ENCODE assay signal across 1 cellular context in the genomic region with DNA sequence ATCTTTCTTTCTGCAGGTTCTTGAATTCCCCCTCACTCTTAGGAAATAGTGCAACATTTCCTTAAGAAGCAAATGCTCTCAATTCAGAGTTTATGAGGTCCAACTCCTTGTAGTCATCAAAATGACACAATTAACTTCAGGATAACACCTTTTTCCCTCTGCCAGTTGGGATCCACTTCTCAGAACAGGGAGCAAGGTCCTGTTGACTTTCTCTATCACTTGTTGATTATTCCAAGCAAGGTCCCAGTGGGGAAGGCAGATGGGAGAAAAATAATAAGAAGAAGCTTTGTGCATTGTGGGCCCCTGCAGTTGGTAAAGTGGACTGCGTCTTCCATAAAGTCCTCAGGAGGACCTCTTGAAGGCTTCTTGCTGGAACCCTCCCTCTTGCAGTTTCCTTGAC.
A peak's percentile ranks its signal among the peaks of the same experiment; 100 is the strongest.
TF ChIP-seq lines count a peak whose summit lies in the region.

No MANE protein-coding gene starts in this region.

TF ChIP-seq in HepG2, 621 proteins besides CTCF, POLR2A, EP300 and RAD21 (continued from another document):
- peak; percentile 81; the same call in 1 of the 2 replicates for TF ChIP-seq AHDC1 (CRISPR knock-in tag; IDR thresholded peaks at IDR 0.05; ENCODE audit: borderline replicate concordance)
- peak; percentile 33; the same call in 1 of the 2 replicates for TF ChIP-seq ZMYM4 (CRISPR knock-in tag; IDR thresholded peaks at IDR 0.05)
- no peak for TF ChIP-seq ZNF597 (CRISPR knock-in tag; IDR thresholded peaks at IDR 0.05)
- no peak for TF ChIP-seq ZNF616 (CRISPR knock-in tag; IDR thresholded peaks at IDR 0.05; ENCODE audit: low read depth)
- TF ChIP-seq SP1 (IDR thresholded peaks at IDR 0.05), result no peak
- TF ChIP-seq SP1 (CRISPR knock-in tag; IDR thresholded peaks at IDR 0.05), result no peak
- TF ChIP-seq, protein P1, sequence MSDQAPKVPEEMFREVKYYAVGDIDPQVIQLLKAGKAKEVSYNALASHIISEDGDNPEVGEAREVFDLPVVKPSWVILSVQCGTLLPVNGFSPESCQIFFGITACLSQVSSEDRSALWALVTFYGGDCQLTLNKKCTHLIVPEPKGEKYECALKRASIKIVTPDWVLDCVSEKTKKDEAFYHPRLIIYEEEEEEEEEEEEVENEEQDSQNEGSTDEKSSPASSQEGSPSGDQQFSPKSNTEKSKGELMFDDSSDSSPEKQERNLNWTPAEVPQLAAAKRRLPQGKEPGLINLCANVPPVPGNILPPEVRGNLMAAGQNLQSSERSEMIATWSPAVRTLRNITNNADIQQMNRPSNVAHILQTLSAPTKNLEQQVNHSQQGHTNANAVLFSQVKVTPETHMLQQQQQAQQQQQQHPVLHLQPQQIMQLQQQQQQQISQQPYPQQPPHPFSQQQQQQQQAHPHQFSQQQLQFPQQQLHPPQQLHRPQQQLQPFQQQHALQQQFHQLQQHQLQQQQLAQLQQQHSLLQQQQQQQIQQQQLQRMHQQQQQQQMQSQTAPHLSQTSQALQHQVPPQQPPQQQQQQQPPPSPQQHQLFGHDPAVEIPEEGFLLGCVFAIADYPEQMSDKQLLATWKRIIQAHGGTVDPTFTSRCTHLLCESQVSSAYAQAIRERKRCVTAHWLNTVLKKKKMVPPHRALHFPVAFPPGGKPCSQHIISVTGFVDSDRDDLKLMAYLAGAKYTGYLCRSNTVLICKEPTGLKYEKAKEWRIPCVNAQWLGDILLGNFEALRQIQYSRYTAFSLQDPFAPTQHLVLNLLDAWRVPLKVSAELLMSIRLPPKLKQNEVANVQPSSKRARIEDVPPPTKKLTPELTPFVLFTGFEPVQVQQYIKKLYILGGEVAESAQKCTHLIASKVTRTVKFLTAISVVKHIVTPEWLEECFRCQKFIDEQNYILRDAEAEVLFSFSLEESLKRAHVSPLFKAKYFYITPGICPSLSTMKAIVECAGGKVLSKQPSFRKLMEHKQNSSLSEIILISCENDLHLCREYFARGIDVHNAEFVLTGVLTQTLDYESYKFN (CRISPR knock-in tag; conservative IDR thresholded peaks at IDR 0.05), result 0 out of 2 replicates have a peak, but pooled peaks have one; percentile 18
- TF ChIP-seq HNF4G (IDR thresholded peaks at IDR 0.05; ENCODE audit: borderline replicate concordance, low read depth, low read length), result 0 out of 2 replicates have a peak, but pooled peaks have one; percentile 17
- no peak for TF ChIP-seq HNF4G (CRISPR knock-in tag; IDR thresholded peaks at IDR 0.05; ENCODE audit: borderline replicate concordance, low read depth)
- TF ChIP-seq ARID5B (CRISPR knock-in tag; IDR thresholded peaks at IDR 0.05), result peak; percentile 50
- peak; percentile 68 for TF ChIP-seq HNF4A (CRISPR knock-in tag; IDR thresholded peaks at IDR 0.05)
- no peak for TF ChIP-seq FOXA1 (IDR thresholded peaks at IDR 0.05)
- TF ChIP-seq FOXA1 (CRISPR knock-in tag; IDR thresholded peaks at IDR 0.05), result peak; percentile 73
- TF ChIP-seq TBX2 (CRISPR knock-in tag; IDR thresholded peaks at IDR 0.05; ENCODE audit: borderline replicate concordance), result peak; percentile 42; the same call in 1 of the 2 replicates
- TF ChIP-seq FOXA3 (CRISPR knock-in tag; IDR thresholded peaks at IDR 0.05), result peak; percentile 77
- no peak for TF ChIP-seq TARDBP (CRISPR knock-in tag; IDR thresholded peaks at IDR 0.05)
- TF ChIP-seq SOX13 (IDR thresholded peaks at IDR 0.05), result no peak
- peak in 1 of 2 experiments; percentile 25; a peak in 1 of 4 replicates for TF ChIP-seq SOX13 (CRISPR knock-in tag; conservative IDR thresholded peaks at IDR 0.05 in 1 of 2, IDR thresholded peaks at IDR 0.05 in 1 of 2)
- 0 out of 2 replicates have a peak, but pooled peaks have one; percentile 16 for TF ChIP-seq NCOA2 (CRISPR knock-in tag; IDR thresholded peaks at IDR 0.05)
- peak; percentile 38; the same call in 1 of the 2 replicates for TF ChIP-seq GATAD2A (CRISPR knock-in tag; IDR thresholded peaks at IDR 0.05)
- 0 out of 2 replicates have a peak, but pooled peaks have one; percentile 50 for TF ChIP-seq ZNF644 (CRISPR knock-in tag; IDR thresholded peaks at IDR 0.05; ENCODE audit: low read depth)
TF ChIP-seq in HepG2: peak in this region for 14.
